9 cellular contexts compared by ENCODE assay signal in genomic region chr19:10936661-10937084, GRCh38. TPM values are rescaled to one million over a fixed set of nuclear protein-coding genes. Genes with fewer than 3 reads are reported as not detected.
A peak's percentile ranks its signal among the peaks of the same experiment; 100 is the strongest.
DNase-seq lines count a peak whose midpoint lies in the region; ATAC-seq and TF ChIP-seq lines count a peak whose summit lies in the region.
"Had no signal": no experiment of that assay in that cellular context is flagged by ENCODE, and none has a peak within 500 bp of the region (broad histone marks: within the 10 kb centered on the region; RNA-seq: fewer than 3 reads in every experiment).

No MANE protein-coding gene starts in this region.

- POLR2A ChIA-PET in HEK293 (lab: Yijun Ruan, JAX), result interaction anchor here (0.7 to 1.4 kb wide), 4 partner anchors 99 to 202 kb away, joined by 3 to 5 read pairs (median 4); partner anchors contain the start of gene LDLR
- POLR2A ChIA-PET in activated CD4-positive, alpha-beta memory T cell treated with anti-CD3 and anti-CD28 coated beads for 36 hours (lab: Charles Lee), result interaction anchor here (0.7 kb wide), 2 partner anchors 27 to 176 kb away, joined by 3 read pairs; no protein-coding TSS in a partner anchor

- peak overlapping the region; percentile 12 for H3K4me3 Mint-ChIP-seq in activated CD4-positive, alpha-beta memory T cell treated with anti-CD3 and anti-CD28 coated beads for 36 hours
- peak overlapping the region; percentile 61 for H3K4me3 Mint-ChIP-seq in neural crest cell

- peaks cover 2% of the 10 kb centered on the region for H3K4me1 Mint-ChIP-seq in activated CD4-positive, alpha-beta memory T cell treated with anti-CD3 and anti-CD28 coated beads for 36 hours (ENCODE audit: low read depth)
- H3K4me1 Mint-ChIP-seq in neural crest cell, result peaks cover 8% of the 10 kb centered on the region

- ATAC-seq in HG02759 (IDR thresholded peaks at IDR 0.05; ENCODE audit: unreplicated experiment) (no peak), HG02885 (IDR thresholded peaks at IDR 0.05; ENCODE audit: poor library complexity, unreplicated experiment) (no peak)

- H3K9me3 Mint-ChIP-seq in activated CD4-positive, alpha-beta memory T cell treated with anti-CD3 and anti-CD28 coated beads for 36 hours, result no peaks in the 10 kb centered on the region
- no peaks in the 10 kb centered on the region for H3K9me3 Mint-ChIP-seq in neural crest cell

- CTCF ChIA-PET in HEK293 (lab: Yijun Ruan, JAX), result interaction anchor here (0.6 to 3.5 kb wide), 38 partner anchors 9 to 241 kb away, joined by 3 to 22 read pairs (median 4); partner anchors contain the start of gene SMARCA4
- CTCF ChIA-PET in activated CD4-positive, alpha-beta memory T cell treated with anti-CD3 and anti-CD28 coated beads for 36 hours (lab: Charles Lee), result interaction anchor here (0.6 to 4.3 kb wide), 34 partner anchors 9 to 797 kb away, joined by 3 to 27 read pairs (median 4); partner anchors contain the start of genes CARM1, DNM2 and YIPF2

- no peaks in the 10 kb centered on the region for H3K36me3 Mint-ChIP-seq in activated CD4-positive, alpha-beta memory T cell treated with anti-CD3 and anti-CD28 coated beads for 36 hours
- H3K36me3 Mint-ChIP-seq in neural crest cell (ENCODE audit: low read depth), result no peaks in the 10 kb centered on the region

- no peak overlapping the region for H3K27ac ChIP-seq in HEK293 (ENCODE audit: extremely low read depth, low read depth, low read length)
- H3K27ac ChIP-seq: SJSA1 had no signal

- H3K27me3 Mint-ChIP-seq in activated CD4-positive, alpha-beta memory T cell treated with anti-CD3 and anti-CD28 coated beads for 36 hours, result no peaks in the 10 kb centered on the region
- no peaks in the 10 kb centered on the region for H3K27me3 Mint-ChIP-seq in neural crest cell (ENCODE audit: low read depth)

- H3K4me1 ChIP-seq in HEK293 (ENCODE audit: control insufficient read depth, insufficient read depth, low read length), result no peaks in the 10 kb centered on the region; the same call in 1 of the 2 replicates

- intact Hi-C loops in activated CD4-positive, alpha-beta memory T cell treated with anti-CD3 and anti-CD28 coated beads for 36 hours (cut with micrococcal nuclease), result loop anchor here (2.0 to 10.0 kb wide), 2 partner anchors 100 to 198 kb away; no protein-coding TSS in a partner anchor

- no peaks in the 10 kb centered on the region for H3K9me3 ChIP-seq in HEK293 (ENCODE audit: control insufficient read depth, insufficient read depth, low read depth, low read length)
- H3K9me3 ChIP-seq: SJSA1 had no signal

- no peak overlapping the region for H3K4me3 ChIP-seq in HEK293 (ENCODE audit: low read depth, low read length)
- H3K4me3 ChIP-seq: SJSA1 had no signal

- no peak overlapping the region for H3K27ac Mint-ChIP-seq in activated CD4-positive, alpha-beta memory T cell treated with anti-CD3 and anti-CD28 coated beads for 36 hours
- peak overlapping the region; percentile 78 for H3K27ac Mint-ChIP-seq in neural crest cell (ENCODE audit: unreplicated experiment)

- TF ChIP-seq CTCF in HEK293 (tag by site-specific recombination; IDR thresholded peaks at IDR 0.05), result peak; percentile 94
- TF ChIP-seq CTCF in neural crest cell (conservative IDR thresholded peaks at IDR 0.05), result peak; percentile 79

- peaks cover 1 to 15% of the 10 kb centered on the region in 2 experiments; a peak in 2 of 3 replicates for H3K36me3 ChIP-seq in HEK293 (ENCODE audit: control insufficient read depth in 2 of 2, insufficient read depth in 1 of 2, low read length in 2 of 2)

- DNase-seq in CMK (ENCODE audit: low read depth), result peak; percentile 49
- DNase-seq in NCI-H510A (lab: John Stamatoyannopoulos, UW), result peak; percentile 62
- peak; percentile 29 for DNase-seq in activated CD4-positive, alpha-beta memory T cell treated with anti-CD3 and anti-CD28 coated beads for 36 hours
- DNase-seq in fibroblast of the conjunctiva (ENCODE audit: low read depth), result peak; percentile 75
- DNase-seq in neural crest cell (ENCODE audit: low read depth, low spot score), result peak; percentile 59

TF ChIP-seq in HEK293, 187 proteins besides CTCF, POLR2A, EP300 and RAD21 (continues in another document):
- TF ChIP-seq, protein P1, sequence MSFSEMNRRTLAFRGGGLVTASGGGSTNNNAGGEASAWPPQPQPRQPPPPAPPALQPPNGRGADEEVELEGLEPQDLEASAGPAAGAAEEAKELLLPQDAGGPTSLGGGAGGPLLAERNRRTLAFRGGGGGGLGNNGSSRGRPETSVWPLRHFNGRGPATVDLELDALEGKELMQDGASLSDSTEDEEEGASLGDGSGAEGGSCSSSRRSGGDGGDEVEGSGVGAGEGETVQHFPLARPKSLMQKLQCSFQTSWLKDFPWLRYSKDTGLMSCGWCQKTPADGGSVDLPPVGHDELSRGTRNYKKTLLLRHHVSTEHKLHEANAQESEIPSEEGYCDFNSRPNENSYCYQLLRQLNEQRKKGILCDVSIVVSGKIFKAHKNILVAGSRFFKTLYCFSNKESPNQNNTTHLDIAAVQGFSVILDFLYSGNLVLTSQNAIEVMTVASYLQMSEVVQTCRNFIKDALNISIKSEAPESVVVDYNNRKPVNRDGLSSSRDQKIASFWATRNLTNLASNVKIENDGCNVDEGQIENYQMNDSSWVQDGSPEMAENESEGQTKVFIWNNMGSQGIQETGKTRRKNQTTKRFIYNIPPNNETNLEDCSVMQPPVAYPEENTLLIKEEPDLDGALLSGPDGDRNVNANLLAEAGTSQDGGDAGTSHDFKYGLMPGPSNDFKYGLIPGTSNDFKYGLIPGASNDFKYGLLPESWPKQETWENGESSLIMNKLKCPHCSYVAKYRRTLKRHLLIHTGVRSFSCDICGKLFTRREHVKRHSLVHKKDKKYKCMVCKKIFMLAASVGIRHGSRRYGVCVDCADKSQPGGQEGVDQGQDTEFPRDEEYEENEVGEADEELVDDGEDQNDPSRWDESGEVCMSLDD (tag by site-specific recombination; IDR thresholded peaks at IDR 0.05), result no peak
- TF ChIP-seq ZNF654 (tag by site-specific recombination; IDR thresholded peaks at IDR 0.05; ENCODE audit: low read depth), result peak; percentile 98
- peak; percentile 64; the same call in 1 of the 2 replicates for TF ChIP-seq ZNF610 (tag by site-specific recombination; IDR thresholded peaks at IDR 0.05; ENCODE audit: borderline replicate concordance)
- TF ChIP-seq, protein P2, sequence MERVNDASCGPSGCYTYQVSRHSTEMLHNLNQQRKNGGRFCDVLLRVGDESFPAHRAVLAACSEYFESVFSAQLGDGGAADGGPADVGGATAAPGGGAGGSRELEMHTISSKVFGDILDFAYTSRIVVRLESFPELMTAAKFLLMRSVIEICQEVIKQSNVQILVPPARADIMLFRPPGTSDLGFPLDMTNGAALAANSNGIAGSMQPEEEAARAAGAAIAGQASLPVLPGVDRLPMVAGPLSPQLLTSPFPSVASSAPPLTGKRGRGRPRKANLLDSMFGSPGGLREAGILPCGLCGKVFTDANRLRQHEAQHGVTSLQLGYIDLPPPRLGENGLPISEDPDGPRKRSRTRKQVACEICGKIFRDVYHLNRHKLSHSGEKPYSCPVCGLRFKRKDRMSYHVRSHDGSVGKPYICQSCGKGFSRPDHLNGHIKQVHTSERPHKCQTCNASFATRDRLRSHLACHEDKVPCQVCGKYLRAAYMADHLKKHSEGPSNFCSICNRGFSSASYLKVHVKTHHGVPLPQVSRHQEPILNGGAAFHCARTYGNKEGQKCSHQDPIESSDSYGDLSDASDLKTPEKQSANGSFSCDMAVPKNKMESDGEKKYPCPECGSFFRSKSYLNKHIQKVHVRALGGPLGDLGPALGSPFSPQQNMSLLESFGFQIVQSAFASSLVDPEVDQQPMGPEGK (tag by site-specific recombination; IDR thresholded peaks at IDR 0.05), result peak; percentile 65
- 0 out of 2 replicates have a peak, but pooled peaks have one; percentile 26 for TF ChIP-seq ZNF324 (tag by site-specific recombination; IDR thresholded peaks at IDR 0.05)
- TF ChIP-seq REPIN1 (tag by site-specific recombination; IDR thresholded peaks at IDR 0.05; ENCODE audit: low read depth), result no peak
- TF ChIP-seq ZNF24 (tag by site-specific recombination; IDR thresholded peaks at IDR 0.05), result peak; percentile 38; the same call in 1 of the 2 replicates
- 0 out of 2 replicates have a peak, but pooled peaks have one; percentile 37 for TF ChIP-seq ZEB2 (tag by site-specific recombination; IDR thresholded peaks at IDR 0.05)
- TF ChIP-seq ZNF302 (tag by site-specific recombination; IDR thresholded peaks at IDR 0.05; ENCODE audit: low read depth), result no peak
- TF ChIP-seq ZXDB (tag by site-specific recombination; IDR thresholded peaks at IDR 0.05), result peak; percentile 55
- peak; percentile 14 for TF ChIP-seq ZBTB26 (tag by site-specific recombination; optimal IDR thresholded peaks at IDR 0.05)
- TF ChIP-seq, protein P3, sequence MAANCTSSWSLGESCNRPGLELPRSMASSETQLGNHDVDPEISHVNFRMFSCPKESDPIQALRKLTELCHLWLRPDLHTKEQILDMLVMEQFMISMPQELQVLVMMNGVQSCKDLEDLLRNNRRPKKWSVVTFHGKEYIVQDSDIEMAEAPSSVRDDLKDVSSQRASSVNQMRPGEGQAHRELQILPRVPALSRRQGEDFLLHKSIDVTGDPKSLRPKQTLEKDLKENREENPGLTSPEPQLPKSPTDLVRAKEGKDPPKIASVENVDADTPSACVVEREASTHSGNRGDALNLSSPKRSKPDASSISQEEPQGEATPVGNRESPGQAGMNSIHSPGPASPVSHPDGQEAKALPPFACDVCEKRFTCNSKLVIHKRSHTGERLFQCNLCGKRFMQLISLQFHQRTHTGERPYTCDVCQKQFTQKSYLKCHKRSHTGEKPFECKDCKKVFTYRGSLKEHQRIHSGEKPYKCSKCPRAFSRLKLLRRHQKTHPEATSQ (tag by site-specific recombination; IDR thresholded peaks at IDR 0.05), result no peak
- peak; percentile 43 for TF ChIP-seq GLIS1 (tag by site-specific recombination; IDR thresholded peaks at IDR 0.05)
- TF ChIP-seq ZNF404 (tag by site-specific recombination; IDR thresholded peaks at IDR 0.05), result no peak

RNA-seq across cellular contexts. Expression of gene TIMM29, which starts 8.1 kb away (rescaled TPM):
- 10 to 100 TPM; 15.6 to 16.4 TPM for total RNA-seq in activated CD4-positive, alpha-beta memory T cell treated with anti-CD3 and anti-CD28 coated beads for 36 hours
- total RNA-seq in neural crest cell, result 28.0 and 30.1 TPM in 2 replicates

RNA-seq across cellular contexts. Expression of gene YIPF2, which starts 8.2 kb away (rescaled TPM):
- total RNA-seq in activated CD4-positive, alpha-beta memory T cell treated with anti-CD3 and anti-CD28 coated beads for 36 hours, result 10 to 100 TPM; 25.6 to 28.4 TPM
- total RNA-seq in neural crest cell, result 19.8 and 22.0 TPM in 2 replicates

RNA-seq across cellular contexts. Expression of gene SMARCA4, which starts 24.2 kb away (rescaled TPM):
- 100 to 1,000 TPM in 1 of 2 experiments, 10 to 100 TPM in 1; 97.8 to 101 TPM for total RNA-seq in activated CD4-positive, alpha-beta memory T cell treated with anti-CD3 and anti-CD28 coated beads for 36 hours
- 363 and 382 TPM in 2 replicates for total RNA-seq in neural crest cell
